ENCODE assay signal across 22 cellular contexts in the genomic region with DNA sequence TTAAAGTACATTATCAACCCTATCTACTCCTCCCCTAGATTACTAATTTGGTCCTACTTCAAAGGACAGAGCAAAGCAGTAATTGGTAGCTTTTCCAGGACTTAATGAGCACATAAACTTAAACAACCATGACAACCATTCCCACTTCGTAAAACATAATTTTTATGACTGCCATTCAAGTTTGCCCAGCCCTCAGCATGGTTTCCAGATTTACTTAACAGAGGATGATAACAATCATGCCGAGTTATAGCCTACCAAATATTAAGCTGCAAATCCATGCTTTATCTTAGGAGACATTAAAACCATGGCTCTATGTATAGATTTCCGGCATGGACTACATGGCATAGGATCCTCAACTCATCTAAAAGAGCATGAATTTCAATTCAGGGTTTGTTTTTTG.
DNase-seq lines count a peak whose midpoint lies in the region; ATAC-seq and TF ChIP-seq lines count a peak whose summit lies in the region.
"Had no signal": no experiment of that assay in that cellular context is flagged by ENCODE, and none has a peak within 500 bp of the region (broad histone marks: within the 10 kb centered on the region; RNA-seq: fewer than 3 reads in every experiment).

No MANE protein-coding gene starts in this region.

- TF ChIP-seq CTCF in HEK293 (tag by site-specific recombination; IDR thresholded peaks at IDR 0.05) (no peak), OCI-LY3 (IDR thresholded peaks at IDR 0.05; ENCODE audit: low read depth, low read length) (no peak)

- H3K27ac Mint-ChIP-seq in activated naive CD4-positive, alpha-beta T cell treated with anti-CD3 and anti-CD28 coated beads, Interleukin-2, amount 50 U/mL, for 72 hours, result no peak overlapping the region
- H3K27ac Mint-ChIP-seq: CD4-positive, alpha-beta T cell had no signal

- no peaks in the 10 kb centered on the region for H3K36me3 Mint-ChIP-seq in activated naive CD4-positive, alpha-beta T cell treated with anti-CD3 and anti-CD28 coated beads, Interleukin-2, amount 50 U/mL, for 72 hours

- no peaks in the 10 kb centered on the region for H4K20me1 ChIP-seq in OCI-LY3 (ENCODE audit: insufficient read depth, low read length)
- H4K20me1 ChIP-seq: BLaER1 treated with 17β-estradiol and CSF1 and Interleukin-3, amounts not matched to agents 10 nM and 100 nM had no signal

- H3K4me1 ChIP-seq in HEK293 (ENCODE audit: control insufficient read depth, insufficient read depth, low read length), result no peaks in the 10 kb centered on the region
- no peaks in the 10 kb centered on the region for H3K4me1 ChIP-seq in OCI-LY3 (ENCODE audit: low read length)
- H3K4me1 ChIP-seq: A549; BLaER1 treated with 17β-estradiol and CSF1 and Interleukin-3, amounts not matched to agents 10 nM and 100 nM; Caco-2 had no signal

- H3K9me3 ChIP-seq in HEK293 (ENCODE audit: control insufficient read depth, insufficient read depth, low read depth, low read length) (no peaks in the 10 kb centered on the region), OCI-LY3 (ENCODE audit: insufficient read depth, low read length) (no peaks in the 10 kb centered on the region)
- H3K9me3 ChIP-seq: A549, SK-N-SH had no signal

- H3K4me3 ChIP-seq in HEK293 (ENCODE audit: low read depth, low read length) (no peak overlapping the region), OCI-LY3 (ENCODE audit: low read length) (no peak overlapping the region)
- H3K4me3 ChIP-seq: A549; BLaER1 treated with 17β-estradiol and CSF1 and Interleukin-3, amounts not matched to agents 10 nM and 100 nM had no signal

- H3K9me3 Mint-ChIP-seq in activated naive CD4-positive, alpha-beta T cell treated with anti-CD3 and anti-CD28 coated beads, Interleukin-2, amount 50 U/mL, for 72 hours, result peaks cover 0 to 4% of the 10 kb centered on the region in 2 donors

- H3K27ac ChIP-seq in HEK293 (ENCODE audit: extremely low read depth, low read depth, low read length), result no peak overlapping the region
- no peak overlapping the region for H3K27ac ChIP-seq in OCI-LY3 (ENCODE audit: low read length)
- H3K27ac ChIP-seq: A549; BLaER1 treated with 17β-estradiol and CSF1 and Interleukin-3, amounts not matched to agents 10 nM and 100 nM had no signal

- H3K36me3 ChIP-seq in HEK293 (ENCODE audit: control insufficient read depth in 2 of 2, insufficient read depth in 1 of 2, low read length in 2 of 2), result no peaks in the 10 kb centered on the region
- H3K36me3 ChIP-seq in OCI-LY3 (replicated peaks; ENCODE audit: low read depth, low read length), result no peaks in the 10 kb centered on the region
- H3K36me3 ChIP-seq: BLaER1 treated with 17β-estradiol and CSF1 and Interleukin-3, amounts not matched to agents 10 nM and 100 nM had no signal

- no peaks in the 10 kb centered on the region for H3K79me2 ChIP-seq in OCI-LY3 (ENCODE audit: low read length)

- POLR2A ChIA-PET in HEK293 (lab: Yijun Ruan, JAX), result no interaction called here

- no peaks in the 10 kb centered on the region for H3K27me3 ChIP-seq in OCI-LY3 (ENCODE audit: low read depth, low read length)
- H3K27me3 ChIP-seq: BLaER1 treated with 17β-estradiol and CSF1 and Interleukin-3, amounts not matched to agents 10 nM and 100 nM had no signal

- DNase-seq in NCI-H1417 treated with DMSO at 0.1 percent for 48 hours (lab: John Stamatoyannopoulos, UW), result peak; percentile 78
- peak; percentile 4 for DNase-seq in left kidney (ENCODE audit: low read depth, low spot score)
- DNase-seq in activated naive CD4-positive, alpha-beta T cell treated with anti-CD3 and anti-CD28 coated beads, Interleukin-2, amount 50 U/mL, for 72 hours (ENCODE audit: low spot score in 2 of 2), result no peak
- DNase-seq in Kasumi-1 (lab: John Stamatoyannopoulos, UW), result no peak
- no peak for DNase-seq in OCI-M2 (lab: John Stamatoyannopoulos, UW; ENCODE audit: unreplicated experiment)
- DNase-seq: AML-193; Caco-2; CD4-positive, alpha-beta T cell; Karpas-422; MV-4-11; NCI-H1694 treated with DMSO at 0.1 percent for 48 hours; NCI-H2171 treated with DMSO at 0.1 percent for 48 hours; NCI-H345; NCI-H510A treated with DMSO at 0.1 percent for 48 hours; NCI-H82; SK-N-SH; SW 1271 had no signal

- ATAC-seq in activated naive CD4-positive, alpha-beta T cell treated with anti-CD3 and anti-CD28 coated beads, Interleukin-2, amount 50 U/mL, for 72 hours, result no peak
- ATAC-seq: A549, HepG2 had no signal

- H2AFZ ChIP-seq in OCI-LY3 (ENCODE audit: low read depth, low read length), result 0 out of 2 replicates have a peak overlapping the region, but pooled peaks have one; percentile 20

- no peak overlapping the region for H3K9ac ChIP-seq in OCI-LY3 (ENCODE audit: low read length)
- H3K9ac ChIP-seq: BLaER1 treated with 17β-estradiol and CSF1 and Interleukin-3, amounts not matched to agents 10 nM and 100 nM; SK-N-SH had no signal

- CTCF ChIA-PET in HEK293 (lab: Yijun Ruan, JAX), result no interaction called here

- no peak overlapping the region for H3K4me2 ChIP-seq in OCI-LY3 (ENCODE audit: low read length)
- H3K4me2 ChIP-seq: A549; BLaER1 treated with 17β-estradiol and CSF1 and Interleukin-3, amounts not matched to agents 10 nM and 100 nM; SK-N-SH had no signal

TF ChIP-seq in HEK293, 187 proteins besides CTCF, POLR2A, EP300 and RAD21:
- TF ChIP-seq SP7 (tag by site-specific recombination; IDR thresholded peaks at IDR 0.05) (0 out of 2 replicates have a peak, but pooled peaks have one; percentile 16), ZNF248 (tag by site-specific recombination; IDR thresholded peaks at IDR 0.05) (no peak)

Comparison
In these comparisons a context has a peak if more than half of its experiments do, and no peak if none do; other contexts are left out.
1. DNase-seq: peak in NCI-H1417 treated with DMSO at 0.1 percent for 48 hours (single experiment) and left kidney (single experiment); none in activated naive CD4-positive, alpha-beta T cell treated with anti-CD3 and anti-CD28 coated beads, Interleukin-2, amount 50 U/mL, for 72 hours (0 of 2), Kasumi-1 (0 of 2) and OCI-M2 (single experiment).